ENCODE assay signal across 9 cellular contexts in genomic region chr14:65301862-65302539, GRCh38.
A peak's percentile ranks its signal among the peaks of the same experiment; 100 is the strongest.
DNase-seq lines count a peak whose midpoint lies in the region; ATAC-seq and TF ChIP-seq lines count a peak whose summit lies in the region.
"Had no signal": no experiment of that assay in that cellular context is flagged by ENCODE, and none has a peak within 500 bp of the region (broad histone marks: within the 10 kb centered on the region; RNA-seq: fewer than 3 reads in every experiment).

No MANE protein-coding gene starts in this region.

- peak overlapping the region; percentile 99 for H3K27ac ChIP-seq in OCI-LY7 (ENCODE audit: low read depth, low read length, poor library complexity, severe bottlenecking)
- H3K27ac ChIP-seq: HL-60 had no signal

- peaks cover 0 to 2% of the 10 kb centered on the region in 2 donors for H3K27me3 Mint-ChIP-seq in natural killer cell treated with Interleukin-12 subunit alpha and Interleukin-12 subunit beta and Interleukin-15 and Interleukin-18, amount 100 ng/mL, for 72 hours
- peaks cover 2% of the 10 kb centered on the region; the same call in 1 of the 2 replicates for H3K27me3 Mint-ChIP-seq in WTC11 (ENCODE audit: low read depth)

- H3K36me3 Mint-ChIP-seq in natural killer cell treated with Interleukin-12 subunit alpha and Interleukin-12 subunit beta and Interleukin-15 and Interleukin-18, amount 100 ng/mL, for 72 hours, result no peaks in the 10 kb centered on the region
- no peaks in the 10 kb centered on the region for H3K36me3 Mint-ChIP-seq in WTC11

- CTCF ChIA-PET in OCI-LY7 (lab: Charles Lee; ENCODE audit: unreplicated experiment), result interaction anchor here (0.5 to 2.0 kb wide), 10 partner anchors 8 to 109 kb away, joined by 3 to 8 read pairs (median 4); no protein-coding TSS in a partner anchor
- CTCF ChIA-PET in WTC11 (lab: Charles Lee), result no interaction called here

- H3K9me3 Mint-ChIP-seq in natural killer cell treated with Interleukin-12 subunit alpha and Interleukin-12 subunit beta and Interleukin-15 and Interleukin-18, amount 100 ng/mL, for 72 hours, result no peaks in the 10 kb centered on the region
- H3K9me3 Mint-ChIP-seq in WTC11, result no peaks in the 10 kb centered on the region

- peak overlapping the region; percentile 65 to 87 for H3K27ac Mint-ChIP-seq in natural killer cell treated with Interleukin-12 subunit alpha and Interleukin-12 subunit beta and Interleukin-15 and Interleukin-18, amount 100 ng/mL, for 72 hours
- no peak overlapping the region for H3K27ac Mint-ChIP-seq in WTC11

- H3K36me3 ChIP-seq in OCI-LY7 (ENCODE audit: insufficient read depth, low read length), result no peaks in the 10 kb centered on the region

- in situ Hi-C loops in GM13977 (cut with MboI; ENCODE audit: low pct_unique_long_range_greater_than_20kb, low sequenced_read_pairs, unreplicated experiment), result no loop called here

- intact Hi-C loops in OCI-LY7 (cut with micrococcal nuclease; ENCODE audit: unreplicated experiment), result loop anchor here (5.0 to 10.0 kb wide), 3 partner anchors 75 to 1067 kb away; no protein-coding TSS in a partner anchor

- H3K4me1 Mint-ChIP-seq in natural killer cell treated with Interleukin-12 subunit alpha and Interleukin-12 subunit beta and Interleukin-15 and Interleukin-18, amount 100 ng/mL, for 72 hours (ENCODE audit: low read depth in 2 of 2), result peaks cover 12 to 34% of the 10 kb centered on the region in 2 donors
- H3K4me1 Mint-ChIP-seq in WTC11, result peaks cover 26% of the 10 kb centered on the region

- H3K4me2 ChIP-seq in OCI-LY7 (ENCODE audit: low read length), result peak overlapping the region; percentile 86

- DNase-seq in OCI-LY7 (ENCODE audit: low spot score) (peak; percentile 90), GM13977 (ENCODE audit: low spot score) (no peak), NCI-H446 treated with DMSO at 0.1 percent for 48 hours (lab: John Stamatoyannopoulos, UW) (no peak), WTC11 (ENCODE audit: low spot score) (no peak)
- DNase-seq in natural killer cell treated with Interleukin-12 subunit alpha and Interleukin-12 subunit beta and Interleukin-15 and Interleukin-18, amount 100 ng/mL, for 72 hours (ENCODE audit: low spot score), result no peak
- no peak for DNase-seq in stimulated activated CD4-positive, alpha-beta T cell treated with anti-CD3 and anti-CD28 coated beads, Interleukin-4, amount 100 ng/mL, for 24 hours

- H3K9me3 ChIP-seq in OCI-LY7 (ENCODE audit: low read length), result no peaks in the 10 kb centered on the region

- TF ChIP-seq CTCF in OCI-LY7 (conservative IDR thresholded peaks at IDR 0.05; ENCODE audit: low read length) (no peak), GM13977 (IDR thresholded peaks at IDR 0.05; ENCODE audit: extremely low read depth, insufficient read depth, missing control alignments) (no peak), WTC11 (IDR thresholded peaks at IDR 0.05) (no peak)

- TSS peak; percentile 70 for BruUV-seq in OCI-LY7 (replicated peaks; lab: Mats Ljungman, UMichigan)

- no peaks in the 10 kb centered on the region for H4K20me1 ChIP-seq in OCI-LY7 (ENCODE audit: insufficient read depth, low read length)

- no peaks in the 10 kb centered on the region for H3K9me2 ChIP-seq in OCI-LY7 (ENCODE audit: insufficient read depth, low read length)

- POLR2A ChIA-PET in OCI-LY7 (lab: Charles Lee) (interaction anchor here (0.5 to 15.8 kb wide), 18 partner anchors 9 to 133 kb away, joined by 3 to 378 read pairs (median 9); partner anchors contain the start of gene FUT8), WTC11 (lab: Charles Lee) (no interaction called here)

- peak overlapping the region; percentile 69 for H3K4me3 Mint-ChIP-seq in natural killer cell treated with Interleukin-12 subunit alpha and Interleukin-12 subunit beta and Interleukin-15 and Interleukin-18, amount 100 ng/mL, for 72 hours
- no peak overlapping the region for H3K4me3 Mint-ChIP-seq in WTC11

- no peak overlapping the region for H2AFZ ChIP-seq in OCI-LY7 (ENCODE audit: low read length)

- H3K4me1 ChIP-seq in OCI-LY7 (ENCODE audit: insufficient read depth, low read length, poor library complexity, severe bottlenecking), result peaks cover 98% of the 10 kb centered on the region

- peak; percentile 39 for ATAC-seq in GM19025 (IDR thresholded peaks at IDR 0.05; ENCODE audit: low read depth, unreplicated experiment)
- peak; percentile 41 for ATAC-seq in HG02840 (IDR thresholded peaks at IDR 0.05; ENCODE audit: low FRiP score, unreplicated experiment)
- peak; percentile 48 to 52 for ATAC-seq in natural killer cell treated with Interleukin-12 subunit alpha and Interleukin-12 subunit beta and Interleukin-15 and Interleukin-18, amount 100 ng/mL, for 72 hours
- ATAC-seq in WTC11, result no peak

- H3K79me2 ChIP-seq in OCI-LY7 (ENCODE audit: insufficient read depth, low read depth, low read length), result peaks cover 26% of the 10 kb centered on the region; the same call in 1 of the 2 replicates

- H3K4me3 ChIP-seq in OCI-LY7 (ENCODE audit: low read depth, low read length, poor library complexity, severe bottlenecking), result peak overlapping the region; percentile 61

TF ChIP-seq in WTC11, 78 proteins besides CTCF, POLR2A, EP300 and RAD21:
- no peak for TF ChIP-seq SP1 (CRISPR knock-in tag; conservative IDR thresholded peaks at IDR 0.05)
- TF ChIP-seq ZNF671 (CRISPR knock-in tag; IDR thresholded peaks at IDR 0.05), result no peak
